6 cellular contexts compared by ENCODE assay signal in genomic region chr7:75230558-75230957, GRCh38.
DNase-seq lines count a peak whose midpoint lies in the region; ATAC-seq, FAIRE-seq and TF ChIP-seq lines count a peak whose summit lies in the region.
"Not testable (repeated sequence)": the region's sequence is repeated elsewhere in the genome, so short reads cannot be mapped to it uniquely, and the experiment has no call there.

No MANE protein-coding gene starts in this region.

- not testable (repeated sequence) for H3K4me3 ChIP-seq in HCT116 (replicated peaks in 1 of 2; ENCODE audit: low read depth in 1 of 2, low read length in 2 of 2); K562

- H3K4me1 Mint-ChIP-seq in WTC11; activated T-helper 17 cell treated with anti-CD3 and anti-CD28 coated beads, Interleukin-2, amount 50 U/mL, for 72 hours: not testable (repeated sequence)

- H3K9me3 Mint-ChIP-seq in WTC11; activated T-helper 17 cell treated with anti-CD3 and anti-CD28 coated beads, Interleukin-2, amount 50 U/mL, for 72 hours: not testable (repeated sequence)

- H3K9me1 ChIP-seq in K562 (ENCODE audit: control insufficient read depth, insufficient read depth, low read length) = not testable (repeated sequence)

- not testable (repeated sequence) for H3K27me3 Mint-ChIP-seq in WTC11 (ENCODE audit: low read depth); activated T-helper 17 cell treated with anti-CD3 and anti-CD28 coated beads, Interleukin-2, amount 50 U/mL, for 72 hours

- H4K20me1 ChIP-seq in HCT116 (ENCODE audit: insufficient read depth); K562 (replicated peaks; ENCODE audit: control insufficient read depth, insufficient read depth, low read length): not testable (repeated sequence)

- TF ChIP-seq POLR2A in HCT116 (IDR thresholded peaks at IDR 0.05; ENCODE audit: borderline replicate concordance, extremely low read depth, insufficient read depth, insufficient read length); K562 (conservative IDR thresholded peaks at IDR 0.05): not testable (repeated sequence)

- H3K79me2 ChIP-seq in HCT116 (ENCODE audit: insufficient read depth, low read length); K562 (ENCODE audit: control insufficient read depth, insufficient read depth, low read length): not testable (repeated sequence)

- DNase-seq in HCT116 (ENCODE audit: low read depth, low spot score); RCC 7860 (ENCODE audit: low spot score); WTC11 (ENCODE audit: low spot score); K562 (ENCODE audit: extremely low read depth in 1 of 4, low spot score in 3 of 4); foreskin keratinocyte: not testable (repeated sequence)

- H3K9me3 ChIP-seq in HCT116 (ENCODE audit: control insufficient read depth in 1 of 2, insufficient read depth in 1 of 2, low read depth in 1 of 2, low read length in 2 of 2); K562 (replicated peaks; ENCODE audit: control insufficient read depth, insufficient read depth, low read depth, low read length): not testable (repeated sequence)

- ATAC-seq in HCT116 (peak; percentile 56), WTC11 (peak; percentile 75), K562 (peak; percentile 64), foreskin keratinocyte (peak; percentile 29)
- ATAC-seq in activated T-helper 17 cell treated with anti-CD3 and anti-CD28 coated beads, Interleukin-2, amount 50 U/mL, for 72 hours (replicated peaks) = peak; percentile 16

- H3K36me3 Mint-ChIP-seq in WTC11; activated T-helper 17 cell treated with anti-CD3 and anti-CD28 coated beads, Interleukin-2, amount 50 U/mL, for 72 hours (ENCODE audit: low read depth): not testable (repeated sequence)

- not testable (repeated sequence) for H3K4me1 ChIP-seq in HCT116 (ENCODE audit: control insufficient read depth in 1 of 2, insufficient read depth in 2 of 2, low read length in 2 of 2); K562 (replicated peaks in 1 of 2; ENCODE audit: control insufficient read depth in 2 of 2, insufficient read depth in 2 of 2, low read length in 2 of 2); foreskin keratinocyte

- not testable (repeated sequence) for H3K9ac ChIP-seq in HCT116 (ENCODE audit: low read length); K562 (ENCODE audit: insufficient read depth in 1 of 2, low read depth in 2 of 2, low read length in 2 of 2)

- intact Hi-C loops in HCT116 (cut with micrococcal nuclease); K562 (cut with micrococcal nuclease): not testable (repeated sequence)

- H3K27me3 ChIP-seq in HCT116 (ENCODE audit: insufficient read depth, low read length); K562 (ENCODE audit: control insufficient read depth in 2 of 2, insufficient read depth in 2 of 2, low read length in 2 of 2); foreskin keratinocyte: not testable (repeated sequence)

- H3K27ac Mint-ChIP-seq in WTC11; activated T-helper 17 cell treated with anti-CD3 and anti-CD28 coated beads, Interleukin-2, amount 50 U/mL, for 72 hours: not testable (repeated sequence)

- H3K27ac ChIP-seq in HCT116 (ENCODE audit: low read depth, low read length); K562 (ENCODE audit: extremely low read depth, low read depth, low read length); foreskin keratinocyte: not testable (repeated sequence)

- POLR2A ChIA-PET in HCT116 (lab: Charles Lee); WTC11 (lab: Charles Lee); K562 (lab: Yijun Ruan, JAX): not testable (repeated sequence)

- BruUV-seq in HCT116 (replicated peaks; lab: Mats Ljungman, UMichigan); K562 (replicated peaks; lab: Mats Ljungman, UMichigan): not testable (repeated sequence)

- not testable (repeated sequence) for H3K36me3 ChIP-seq in HCT116 (ENCODE audit: control insufficient read depth in 1 of 2, insufficient read depth in 2 of 2, low read length in 2 of 2); K562 (ENCODE audit: control insufficient read depth, insufficient read depth, low read length)

- not testable (repeated sequence) for H3K4me2 ChIP-seq in HCT116 (ENCODE audit: low read length); K562 (ENCODE audit: insufficient read depth, low read length)

- H3K9me2 ChIP-seq in HCT116 (ENCODE audit: insufficient read depth) = not testable (repeated sequence)

- H3K4me3 Mint-ChIP-seq in WTC11; activated T-helper 17 cell treated with anti-CD3 and anti-CD28 coated beads, Interleukin-2, amount 50 U/mL, for 72 hours: not testable (repeated sequence)

- in situ Hi-C loops in K562 (cut with MboI) = loop anchor here (10.0 to 25.0 kb wide), 2 partner anchors 168 to 266 kb away; partner anchors contain the start of genes CASTOR2 and RCC1L

- no CpG with 5 or more reads among the region's 4 CpGs for WGBS in K562 (ENCODE audit: insufficient coverage, low coverage, missing lambda C conversion rate)

- not testable (repeated sequence) for TF ChIP-seq RAD21 in HCT116 (IDR thresholded peaks at IDR 0.05; ENCODE audit: low read depth); K562 (CRISPR knock-in tag; conservative IDR thresholded peaks at IDR 0.05 in 1 of 2, IDR thresholded peaks at IDR 0.05 in 1 of 2)

- TF ChIP-seq EP300 in K562 (IDR thresholded peaks at IDR 0.05; ENCODE audit: low read length) = not testable (repeated sequence)

- H2AFZ ChIP-seq in HCT116 (ENCODE audit: low read depth, low read length, poor library complexity, severe bottlenecking); K562 (ENCODE audit: low read depth, low read length): not testable (repeated sequence)

- TF ChIP-seq CTCF in HCT116 (IDR thresholded peaks at IDR 0.05 in 2 of 3, conservative IDR thresholded peaks at IDR 0.05 in 1 of 3; ENCODE audit: borderline replicate concordance in 1 of 3, insufficient read depth in 1 of 3, low read depth in 2 of 3, low read length in 2 of 3); WTC11 (IDR thresholded peaks at IDR 0.05); K562 (IDR thresholded peaks at IDR 0.05 in 2 of 3, conservative IDR thresholded peaks at IDR 0.05 in 1 of 3; ENCODE audit: insufficient read depth in 2 of 3, low read depth in 1 of 3, low read length in 3 of 3); foreskin keratinocyte (conservative IDR thresholded peaks at IDR 0.05): not testable (repeated sequence)

- RAD21 ChIA-PET in HCT116 (lab: Charles Lee; ENCODE audit: low non-redundant PET in 1 of 2, low total read pairs in 2 of 2, uncharacterized antibody in 2 of 2, unreplicated experiment in 2 of 2) = not testable (repeated sequence)

- CTCF ChIA-PET in HCT116 (lab: Charles Lee); WTC11 (lab: Charles Lee); K562 (lab: Yijun Ruan, JAX; ENCODE audit: low intra/inter-chr PET ratio): not testable (repeated sequence)

- peak; percentile 58 for FAIRE-seq in RCC 7860 (lab: Jason Lieb, UNC)
- not testable (repeated sequence) for FAIRE-seq in K562 (lab: Jason Lieb, UNC)

Comparison
In these comparisons a context has a peak if more than half of its experiments do, and no peak if none do; other contexts are left out.
1. ATAC-seq: peak in every context shown above with its lines; median percentile 75 in WTC11; 64 in K562; 56 in HCT116; 29 in foreskin keratinocyte; 16 in activated T-helper 17 cell treated with anti-CD3 and anti-CD28 coated beads, Interleukin-2, amount 50 U/mL, for 72 hours.